1 cellular context compared by ENCODE assay signal in the genomic region with DNA sequence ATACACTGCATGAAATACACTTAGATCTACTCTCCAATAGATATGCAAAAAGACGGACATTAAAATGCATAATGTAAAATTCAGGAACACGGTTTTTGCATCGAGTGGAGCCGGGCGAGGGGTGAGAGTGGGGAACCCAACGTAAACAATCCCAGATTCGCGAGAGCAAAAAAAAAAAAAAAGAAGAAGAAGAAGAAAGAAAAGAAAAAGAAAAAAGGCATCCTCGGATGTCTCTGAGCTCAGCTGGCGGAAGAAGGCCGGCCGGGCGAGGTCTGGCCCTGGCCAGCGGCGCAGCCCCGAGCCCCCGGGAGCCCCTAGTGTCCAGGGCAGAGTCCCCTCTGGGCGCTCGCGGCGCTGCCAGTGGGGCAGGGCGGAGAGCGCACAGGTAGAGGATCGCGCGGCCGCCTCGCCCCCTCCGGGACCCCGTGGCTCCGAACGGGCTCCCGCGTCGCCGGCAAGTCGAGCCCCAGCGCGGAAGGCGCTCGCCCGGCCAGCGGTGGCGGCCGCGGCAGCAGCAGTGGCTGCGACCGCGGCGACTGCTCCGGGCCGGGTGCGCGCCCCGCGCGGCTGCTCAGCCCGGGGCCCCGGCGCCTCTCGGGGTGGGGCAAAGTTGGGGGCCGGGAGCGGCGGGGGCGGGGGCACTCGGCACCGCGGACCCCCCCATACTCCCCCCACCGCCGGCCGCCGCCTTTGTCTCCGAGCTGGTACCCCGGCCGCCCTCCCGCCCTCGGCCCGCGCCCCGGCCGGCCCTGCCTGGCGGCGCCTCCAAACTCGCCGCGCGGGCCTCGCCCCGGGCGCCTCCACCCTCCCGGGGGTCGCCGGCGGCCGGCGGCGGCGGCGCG.
TF ChIP-seq lines count a peak whose summit lies in the region.

No MANE protein-coding gene starts in this region.

TF ChIP-seq in HepG2, 621 proteins besides CTCF, POLR2A, EP300 and RAD21 (continued from another document and continues in another):
- TF ChIP-seq ZNF18 (CRISPR knock-in tag; IDR thresholded peaks at IDR 0.05; ENCODE audit: insufficient replicate concordance) (peak; percentile 11), STAG1 (CRISPR knock-in tag; IDR thresholded peaks at IDR 0.05) (peak; percentile 38), XRCC5 (optimal IDR thresholded peaks at IDR 0.05; ENCODE audit: low read length) (peak; percentile 55), SAP130 (CRISPR knock-in tag; IDR thresholded peaks at IDR 0.05; ENCODE audit: low read depth) (peak; percentile 63), HOXA3 (CRISPR knock-in tag; IDR thresholded peaks at IDR 0.05) (peak; percentile 51), SNAPC2 (CRISPR knock-in tag; IDR thresholded peaks at IDR 0.05) (peak; percentile 9; the same call in 1 of the 2 replicates), ZNF772 (CRISPR knock-in tag; IDR thresholded peaks at IDR 0.05) (0 out of 2 replicates have a peak, but pooled peaks have one; percentile 33), MEIS1 (CRISPR knock-in tag; IDR thresholded peaks at IDR 0.05; ENCODE audit: borderline replicate concordance) (no peak), MLLT10 (CRISPR knock-in tag; IDR thresholded peaks at IDR 0.05) (no peak), GABPB1 (CRISPR knock-in tag; IDR thresholded peaks at IDR 0.05) (peak; percentile 50; the same call in 1 of the 2 replicates), ZNF800 (CRISPR knock-in tag; IDR thresholded peaks at IDR 0.05) (peak; percentile 72; the same call in 1 of the 2 replicates), ZNF574 (CRISPR knock-in tag; IDR thresholded peaks at IDR 0.05) (peak; percentile 46; the same call in 1 of the 2 replicates), SYNCRIP (IDR thresholded peaks at IDR 0.05; ENCODE audit: insufficient read depth, low read depth, low read length) (no peak), RBM39 (IDR thresholded peaks at IDR 0.05; ENCODE audit: low read depth, low read length, poor library complexity, severe bottlenecking) (peak; percentile 40), RCOR2 (CRISPR knock-in tag; IDR thresholded peaks at IDR 0.05) (no peak), ZNF670 (CRISPR knock-in tag; IDR thresholded peaks at IDR 0.05; ENCODE audit: borderline replicate concordance) (no peak), ZIK1 (CRISPR knock-in tag; IDR thresholded peaks at IDR 0.05; ENCODE audit: borderline replicate concordance, low read depth) (no peak), TFAP4 (IDR thresholded peaks at IDR 0.05; ENCODE audit: borderline replicate concordance, low read depth) (peak; percentile 42; the same call in 1 of the 2 replicates), KDM2A (CRISPR knock-in tag; IDR thresholded peaks at IDR 0.05; ENCODE audit: borderline replicate concordance, low read depth) (peak; percentile 84; the same call in 1 of the 2 replicates), IKZF5 (CRISPR knock-in tag; IDR thresholded peaks at IDR 0.05) (peak; percentile 39; the same call in 1 of the 2 replicates)
- TF ChIP-seq, protein P1, sequence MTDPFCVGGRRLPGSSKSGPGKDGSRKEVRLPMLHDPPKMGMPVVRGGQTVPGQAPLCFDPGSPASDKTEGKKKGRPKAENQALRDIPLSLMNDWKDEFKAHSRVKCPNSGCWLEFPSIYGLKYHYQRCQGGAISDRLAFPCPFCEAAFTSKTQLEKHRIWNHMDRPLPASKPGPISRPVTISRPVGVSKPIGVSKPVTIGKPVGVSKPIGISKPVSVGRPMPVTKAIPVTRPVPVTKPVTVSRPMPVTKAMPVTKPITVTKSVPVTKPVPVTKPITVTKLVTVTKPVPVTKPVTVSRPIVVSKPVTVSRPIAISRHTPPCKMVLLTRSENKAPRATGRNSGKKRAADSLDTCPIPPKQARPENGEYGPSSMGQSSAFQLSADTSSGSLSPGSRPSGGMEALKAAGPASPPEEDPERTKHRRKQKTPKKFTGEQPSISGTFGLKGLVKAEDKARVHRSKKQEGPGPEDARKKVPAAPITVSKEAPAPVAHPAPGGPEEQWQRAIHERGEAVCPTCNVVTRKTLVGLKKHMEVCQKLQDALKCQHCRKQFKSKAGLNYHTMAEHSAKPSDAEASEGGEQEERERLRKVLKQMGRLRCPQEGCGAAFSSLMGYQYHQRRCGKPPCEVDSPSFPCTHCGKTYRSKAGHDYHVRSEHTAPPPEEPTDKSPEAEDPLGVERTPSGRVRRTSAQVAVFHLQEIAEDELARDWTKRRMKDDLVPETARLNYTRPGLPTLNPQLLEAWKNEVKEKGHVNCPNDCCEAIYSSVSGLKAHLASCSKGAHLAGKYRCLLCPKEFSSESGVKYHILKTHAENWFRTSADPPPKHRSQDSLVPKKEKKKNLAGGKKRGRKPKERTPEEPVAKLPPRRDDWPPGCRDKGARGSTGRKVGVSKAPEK (CRISPR knock-in tag; IDR thresholded peaks at IDR 0.05; ENCODE audit: borderline replicate concordance) = peak; percentile 90; the same call in 1 of the 2 replicates
- TF ChIP-seq, protein P2, sequence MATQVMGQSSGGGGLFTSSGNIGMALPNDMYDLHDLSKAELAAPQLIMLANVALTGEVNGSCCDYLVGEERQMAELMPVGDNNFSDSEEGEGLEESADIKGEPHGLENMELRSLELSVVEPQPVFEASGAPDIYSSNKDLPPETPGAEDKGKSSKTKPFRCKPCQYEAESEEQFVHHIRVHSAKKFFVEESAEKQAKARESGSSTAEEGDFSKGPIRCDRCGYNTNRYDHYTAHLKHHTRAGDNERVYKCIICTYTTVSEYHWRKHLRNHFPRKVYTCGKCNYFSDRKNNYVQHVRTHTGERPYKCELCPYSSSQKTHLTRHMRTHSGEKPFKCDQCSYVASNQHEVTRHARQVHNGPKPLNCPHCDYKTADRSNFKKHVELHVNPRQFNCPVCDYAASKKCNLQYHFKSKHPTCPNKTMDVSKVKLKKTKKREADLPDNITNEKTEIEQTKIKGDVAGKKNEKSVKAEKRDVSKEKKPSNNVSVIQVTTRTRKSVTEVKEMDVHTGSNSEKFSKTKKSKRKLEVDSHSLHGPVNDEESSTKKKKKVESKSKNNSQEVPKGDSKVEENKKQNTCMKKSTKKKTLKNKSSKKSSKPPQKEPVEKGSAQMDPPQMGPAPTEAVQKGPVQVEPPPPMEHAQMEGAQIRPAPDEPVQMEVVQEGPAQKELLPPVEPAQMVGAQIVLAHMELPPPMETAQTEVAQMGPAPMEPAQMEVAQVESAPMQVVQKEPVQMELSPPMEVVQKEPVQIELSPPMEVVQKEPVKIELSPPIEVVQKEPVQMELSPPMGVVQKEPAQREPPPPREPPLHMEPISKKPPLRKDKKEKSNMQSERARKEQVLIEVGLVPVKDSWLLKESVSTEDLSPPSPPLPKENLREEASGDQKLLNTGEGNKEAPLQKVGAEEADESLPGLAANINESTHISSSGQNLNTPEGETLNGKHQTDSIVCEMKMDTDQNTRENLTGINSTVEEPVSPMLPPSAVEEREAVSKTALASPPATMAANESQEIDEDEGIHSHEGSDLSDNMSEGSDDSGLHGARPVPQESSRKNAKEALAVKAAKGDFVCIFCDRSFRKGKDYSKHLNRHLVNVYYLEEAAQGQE (IDR thresholded peaks at IDR 0.05; ENCODE audit: borderline replicate concordance in 1 of 2, low read depth in 1 of 2, low read length in 2 of 2) = 0 out of 4 replicates have a peak, but pooled peaks of 1 of the 2 experiments have one; percentile 15
- TF ChIP-seq, protein P3, sequence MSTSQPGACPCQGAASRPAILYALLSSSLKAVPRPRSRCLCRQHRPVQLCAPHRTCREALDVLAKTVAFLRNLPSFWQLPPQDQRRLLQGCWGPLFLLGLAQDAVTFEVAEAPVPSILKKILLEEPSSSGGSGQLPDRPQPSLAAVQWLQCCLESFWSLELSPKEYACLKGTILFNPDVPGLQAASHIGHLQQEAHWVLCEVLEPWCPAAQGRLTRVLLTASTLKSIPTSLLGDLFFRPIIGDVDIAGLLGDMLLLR (CRISPR knock-in tag; IDR thresholded peaks at IDR 0.05) = peak; percentile 54; the same call in 1 of the 2 replicates
- TF ChIP-seq, protein P4, sequence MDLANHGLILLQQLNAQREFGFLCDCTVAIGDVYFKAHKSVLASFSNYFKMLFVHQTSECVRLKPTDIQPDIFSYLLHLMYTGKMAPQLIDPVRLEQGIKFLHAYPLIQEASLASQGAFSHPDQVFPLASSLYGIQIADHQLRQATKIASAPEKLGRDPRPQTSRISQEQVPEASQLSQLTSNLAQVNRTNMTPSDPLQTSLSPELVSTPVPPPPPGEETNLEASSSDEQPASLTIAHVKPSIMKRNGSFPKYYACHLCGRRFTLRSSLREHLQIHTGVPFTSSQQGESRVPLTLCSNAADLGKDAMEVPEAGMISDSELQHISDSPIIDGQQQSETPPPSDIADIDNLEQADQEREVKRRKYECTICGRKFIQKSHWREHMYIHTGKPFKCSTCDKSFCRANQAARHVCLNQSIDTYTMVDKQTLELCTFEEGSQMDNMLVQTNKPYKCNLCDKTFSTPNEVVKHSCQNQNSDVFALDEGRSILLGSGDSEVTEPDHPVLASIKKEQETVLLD (CRISPR knock-in tag; IDR thresholded peaks at IDR 0.05; ENCODE audit: low read depth) = no peak
- TF ChIP-seq, protein P5, sequence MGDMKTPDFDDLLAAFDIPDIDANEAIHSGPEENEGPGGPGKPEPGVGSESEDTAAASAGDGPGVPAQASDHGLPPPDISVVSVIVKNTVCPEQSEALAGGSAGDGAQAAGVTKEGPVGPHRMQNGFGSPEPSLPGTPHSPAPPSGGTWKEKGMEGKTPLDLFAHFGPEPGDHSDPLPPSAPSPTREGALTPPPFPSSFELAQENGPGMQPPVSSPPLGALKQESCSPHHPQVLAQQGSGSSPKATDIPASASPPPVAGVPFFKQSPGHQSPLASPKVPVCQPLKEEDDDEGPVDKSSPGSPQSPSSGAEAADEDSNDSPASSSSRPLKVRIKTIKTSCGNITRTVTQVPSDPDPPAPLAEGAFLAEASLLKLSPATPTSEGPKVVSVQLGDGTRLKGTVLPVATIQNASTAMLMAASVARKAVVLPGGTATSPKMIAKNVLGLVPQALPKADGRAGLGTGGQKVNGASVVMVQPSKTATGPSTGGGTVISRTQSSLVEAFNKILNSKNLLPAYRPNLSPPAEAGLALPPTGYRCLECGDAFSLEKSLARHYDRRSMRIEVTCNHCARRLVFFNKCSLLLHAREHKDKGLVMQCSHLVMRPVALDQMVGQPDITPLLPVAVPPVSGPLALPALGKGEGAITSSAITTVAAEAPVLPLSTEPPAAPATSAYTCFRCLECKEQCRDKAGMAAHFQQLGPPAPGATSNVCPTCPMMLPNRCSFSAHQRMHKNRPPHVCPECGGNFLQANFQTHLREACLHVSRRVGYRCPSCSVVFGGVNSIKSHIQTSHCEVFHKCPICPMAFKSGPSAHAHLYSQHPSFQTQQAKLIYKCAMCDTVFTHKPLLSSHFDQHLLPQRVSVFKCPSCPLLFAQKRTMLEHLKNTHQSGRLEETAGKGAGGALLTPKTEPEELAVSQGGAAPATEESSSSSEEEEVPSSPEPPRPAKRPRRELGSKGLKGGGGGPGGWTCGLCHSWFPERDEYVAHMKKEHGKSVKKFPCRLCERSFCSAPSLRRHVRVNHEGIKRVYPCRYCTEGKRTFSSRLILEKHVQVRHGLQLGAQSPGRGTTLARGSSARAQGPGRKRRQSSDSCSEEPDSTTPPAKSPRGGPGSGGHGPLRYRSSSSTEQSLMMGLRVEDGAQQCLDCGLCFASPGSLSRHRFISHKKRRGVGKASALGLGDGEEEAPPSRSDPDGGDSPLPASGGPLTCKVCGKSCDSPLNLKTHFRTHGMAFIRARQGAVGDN (CRISPR knock-in tag; IDR thresholded peaks at IDR 0.05) = peak; percentile 64
